In genomic region chr15:30984542-30984941, GRCh38 we compare ENCODE assay signal across 9 cellular contexts. TPM values are rescaled to one million over a fixed set of nuclear protein-coding genes. Genes with fewer than 3 reads are reported as not detected.
DNase-seq lines count a peak whose midpoint lies in the region; ATAC-seq and TF ChIP-seq lines count a peak whose summit lies in the region.
"Had no signal": no experiment of that assay in that cellular context is flagged by ENCODE, and none has a peak within 500 bp of the region (broad histone marks: within the 10 kb centered on the region; RNA-seq: fewer than 3 reads in every experiment).

No MANE protein-coding gene starts in this region.

- H3K9me3 ChIP-seq in T-helper 17 cell (ENCODE audit: control insufficient read depth, low read length, poor library complexity, severe bottlenecking) (no peaks in the 10 kb centered on the region), stomach (no peaks in the 10 kb centered on the region)

- peaks cover 49% of the 10 kb centered on the region for H3K4me1 Mint-ChIP-seq in T-helper 17 cell

- H3K4me1 ChIP-seq in stomach, result peaks cover 32 to 87% (median 58%) of the 10 kb centered on the region in 4 donors

- peaks cover 17% of the 10 kb centered on the region for H3K36me3 Mint-ChIP-seq in T-helper 17 cell (ENCODE audit: low read depth)

- H3K27me3 Mint-ChIP-seq in T-helper 17 cell, result no peaks in the 10 kb centered on the region

- ATAC-seq in GM19397 (IDR thresholded peaks at IDR 0.05; ENCODE audit: unreplicated experiment) (peak; percentile 50), T-helper 17 cell (no peak), HG03159 (IDR thresholded peaks at IDR 0.05; ENCODE audit: unreplicated experiment) (no peak)

- DNase-seq in T-helper 17 cell, result no peak
- DNase-seq in inferior parietal cortex (ENCODE audit: extremely low spot score), result peak; percentile 77
- DNase-seq in stomach, result no peak
- DNase-seq in NCI-H526 (lab: John Stamatoyannopoulos, UW), result no peak
- DNase-seq in DMS79 treated with DMSO at 0.1 percent for 48 hours (lab: John Stamatoyannopoulos, UW), result no peak
- DNase-seq in UCSD-AML1 (lab: John Stamatoyannopoulos, UW; ENCODE audit: unreplicated experiment), result no peak
- DNase-seq: SHP77 treated with DMSO at 0.1 percent for 48 hours had no signal

- peaks cover 0 to 52% (median 37%) of the 10 kb centered on the region in 4 donors for H3K36me3 ChIP-seq in stomach

- TF ChIP-seq EP300 in stomach (IDR thresholded peaks at IDR 0.05), result no peak

- no peak for TF ChIP-seq CTCF in stomach (IDR thresholded peaks at IDR 0.05)

- H3K27ac Mint-ChIP-seq in T-helper 17 cell, result peak overlapping the region; percentile 41

- no peak overlapping the region for H3K4me3 Mint-ChIP-seq in T-helper 17 cell

- peak overlapping the region in 1 of 4 donors; percentile 9 for H3K4me3 ChIP-seq in stomach

- H3K27ac ChIP-seq in stomach, result peak overlapping the region in 3 of 5 donors; percentile 24 to 49 (median 41)

- WGBS in stomach, 5 donors, result 27 to 46% (median 33%) methylated on average over 6 of the region's 6 CpGs

- H3K27me3 ChIP-seq in stomach, result no peaks in the 10 kb centered on the region

- intact Hi-C loops in stomach (cut with DNase I; ENCODE audit: low total_unique reads), result no loop called here

- TF ChIP-seq POLR2A in stomach (IDR thresholded peaks at IDR 0.05), result no peak

RNA-seq across cellular contexts. Expression of gene MTMR10, which starts 6.9 kb away (rescaled TPM):
- total RNA-seq in T-helper 17 cell (10 to 100 TPM; 33.3 to 38.6 TPM), stomach (100 to 1,000 TPM in 1 of 5 donors, 10 to 100 TPM in 3, 1 to 10 TPM in 1; 4.9 to 118 (median 39.7) TPM)
- polyA plus RNA-seq in stomach, result 10 to 100 TPM in 2 of 3 donors, 1 to 10 TPM in 1; 6.9 to 14.7 (median 10.9) TPM
